ENCODE assay signal across 3 cellular contexts in the genomic region with DNA sequence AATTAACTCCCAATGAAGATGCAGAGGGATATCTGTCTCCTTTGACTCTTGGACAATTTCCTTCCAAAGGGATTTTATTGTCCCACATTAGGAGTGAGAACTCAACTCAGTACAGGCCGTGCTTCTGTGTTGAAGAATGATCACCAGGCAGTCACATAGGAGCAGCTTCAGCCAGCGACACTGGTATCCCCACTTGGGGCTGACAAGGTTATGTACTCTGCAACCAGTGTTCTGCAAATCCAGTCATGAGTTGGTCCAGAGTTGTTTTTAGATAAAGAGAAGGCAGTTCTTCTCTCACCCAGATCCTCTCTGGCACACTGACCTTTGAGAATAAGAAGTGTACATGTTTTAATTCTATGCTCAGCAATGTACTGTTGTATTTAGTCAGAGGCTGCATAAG.
"Had no signal": no experiment of that assay in that cellular context is flagged by ENCODE, and none has a peak within 500 bp of the region (broad histone marks: within the 10 kb centered on the region; RNA-seq: fewer than 3 reads in every experiment).

No MANE protein-coding gene starts in this region.

- DNase-seq: GDM1, GF-D8 had no signal

- H3K4me3 ChIP-seq: GM12878 had no signal

- ATAC-seq: GM12878 had no signal
